7 cellular contexts compared by ENCODE assay signal in the genomic region with DNA sequence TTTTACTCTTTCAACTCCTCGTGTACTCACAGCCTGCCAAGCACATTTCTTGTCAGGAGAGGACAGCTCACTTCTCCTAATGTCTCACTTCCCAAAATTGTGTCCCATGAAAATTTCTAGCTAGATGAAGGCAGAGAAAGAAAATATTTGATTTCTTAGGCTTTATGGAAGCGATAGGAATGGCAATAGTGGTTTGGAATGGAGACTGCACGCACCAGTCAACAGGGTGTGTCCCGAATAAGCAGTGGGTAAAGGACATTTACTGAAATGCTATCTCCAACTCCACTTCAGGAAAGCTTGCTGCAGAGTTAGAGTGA. TPM values are rescaled to one million over a fixed set of nuclear protein-coding genes. Genes with fewer than 3 reads are reported as not detected.
DNase-seq lines count a peak whose midpoint lies in the region; ATAC-seq and TF ChIP-seq lines count a peak whose summit lies in the region.

No MANE protein-coding gene starts in this region.

- peak; percentile 2 for DNase-seq in activated CD8-positive, alpha-beta T cell treated with anti-CD3 and anti-CD28 coated beads for 36 hours
- no peak for DNase-seq in stimulated activated naive B cell treated with anti-CD40 and anti-IgM and Interleukin-4, amounts not matched to agents 10 μg/mL and 1 μg/mL and 100 μg/mL, for 72 hours
- DNase-seq in stimulated activated CD8-positive, alpha-beta memory T cell treated with anti-CD3 and anti-CD28 coated beads, Interleukin-4, amount 100 ng/mL, for 48 hours: no peak
- no peak for DNase-seq in stimulated activated CD4-positive, alpha-beta T cell treated with anti-CD3 and anti-CD28 coated beads, Interleukin-1b, Interleukin-23, amount 100 ng/mL, for 48 hours

- intact Hi-C loops in activated CD8-positive, alpha-beta T cell treated with anti-CD3 and anti-CD28 coated beads for 36 hours (cut with micrococcal nuclease): no loop called here

- H3K9ac ChIP-seq in iPS-18a (ENCODE audit: low read length): peak overlapping the region; percentile 59

- TF ChIP-seq CTCF in HEK293 (tag by site-specific recombination; IDR thresholded peaks at IDR 0.05): no peak
- no peak for TF ChIP-seq CTCF in activated CD8-positive, alpha-beta T cell treated with anti-CD3 and anti-CD28 coated beads for 36 hours (IDR thresholded peaks at IDR 0.05)

- H3K4me1 ChIP-seq in HEK293 (ENCODE audit: control insufficient read depth, insufficient read depth, low read length) (peaks cover 13% of the 10 kb centered on the region; the same call in 1 of the 2 replicates), iPS-18a (ENCODE audit: control insufficient read depth, low read depth, low read length) (peaks cover 4% of the 10 kb centered on the region)

- CTCF ChIA-PET in HEK293 (lab: Yijun Ruan, JAX): interaction anchor here (1.2 kb wide), 1 partner anchor 17 kb away, joined by 4 read pairs; no protein-coding TSS in a partner anchor
- CTCF ChIA-PET in activated CD8-positive, alpha-beta T cell treated with anti-CD3 and anti-CD28 coated beads for 36 hours (lab: Charles Lee): no interaction called here

- POLR2A ChIA-PET in HEK293 (lab: Yijun Ruan, JAX): interaction anchor here (1.0 to 2.0 kb wide), 7 partner anchors 20 to 182 kb away, joined by 3 to 7 read pairs (median 5); partner anchors contain the start of genes ZNF221, ZNF223, ZNF224 and ZNF45
- POLR2A ChIA-PET in activated CD8-positive, alpha-beta T cell treated with anti-CD3 and anti-CD28 coated beads for 36 hours (lab: Charles Lee): interaction anchor here (0.7 kb wide), 1 partner anchor 47 kb away, joined by 3 read pairs; no protein-coding TSS in a partner anchor

- H3K4me3 ChIP-seq in HEK293 (ENCODE audit: low read depth, low read length): peak overlapping the region; percentile 53
- H3K4me3 ChIP-seq in iPS-18a (ENCODE audit: low read length): peak overlapping the region; percentile 95

- H3K4me1 Mint-ChIP-seq in activated CD8-positive, alpha-beta T cell treated with anti-CD3 and anti-CD28 coated beads for 36 hours (ENCODE audit: low read depth): peaks cover 18% of the 10 kb centered on the region
- peaks cover 18 to 30% of the 10 kb centered on the region in 2 donors for H3K4me1 Mint-ChIP-seq in stimulated activated naive B cell treated with anti-CD40 and anti-IgM and Interleukin-4, amounts not matched to agents 10 μg/mL and 1 μg/mL and 100 μg/mL, for 72 hours

- peak overlapping the region; percentile 87 for H3K27ac Mint-ChIP-seq in activated CD8-positive, alpha-beta T cell treated with anti-CD3 and anti-CD28 coated beads for 36 hours
- peak overlapping the region; percentile 98 for H3K27ac Mint-ChIP-seq in stimulated activated naive B cell treated with anti-CD40 and anti-IgM and Interleukin-4, amounts not matched to agents 10 μg/mL and 1 μg/mL and 100 μg/mL, for 72 hours

- peak overlapping the region; percentile 89 for H3K4me3 Mint-ChIP-seq in activated CD8-positive, alpha-beta T cell treated with anti-CD3 and anti-CD28 coated beads for 36 hours
- peak overlapping the region; percentile 96 to 100 for H3K4me3 Mint-ChIP-seq in stimulated activated naive B cell treated with anti-CD40 and anti-IgM and Interleukin-4, amounts not matched to agents 10 μg/mL and 1 μg/mL and 100 μg/mL, for 72 hours

- H3K36me3 ChIP-seq in HEK293 (ENCODE audit: control insufficient read depth in 2 of 2, insufficient read depth in 1 of 2, low read length in 2 of 2) (peaks cover 33 to 36% of the 10 kb centered on the region in 2 experiments), iPS-18a (ENCODE audit: control insufficient read depth, low read depth, low read length) (peaks cover 24% of the 10 kb centered on the region)

- peak overlapping the region; percentile 9; the same call in 1 of the 2 replicates for H3K27ac ChIP-seq in HEK293 (ENCODE audit: extremely low read depth, low read depth, low read length)
- H3K27ac ChIP-seq in iPS-18a (ENCODE audit: low read length): peak overlapping the region; percentile 59

- H3K9me3 ChIP-seq in HEK293 (ENCODE audit: control insufficient read depth, insufficient read depth, low read depth, low read length): peaks cover 7% of the 10 kb centered on the region
- H3K9me3 ChIP-seq in iPS-18a (ENCODE audit: control insufficient read depth, low read depth, low read length): peaks cover 13% of the 10 kb centered on the region

- ATAC-seq in activated CD8-positive, alpha-beta T cell treated with anti-CD3 and anti-CD28 coated beads for 36 hours: no peak
- no peak for ATAC-seq in stimulated activated naive B cell treated with anti-CD40 and anti-IgM and Interleukin-4, amounts not matched to agents 10 μg/mL and 1 μg/mL and 100 μg/mL, for 72 hours (replicated peaks)
- no peak for ATAC-seq in HG02884 (IDR thresholded peaks at IDR 0.05; ENCODE audit: unreplicated experiment)

- peaks cover 36% of the 10 kb centered on the region for H3K9me3 Mint-ChIP-seq in activated CD8-positive, alpha-beta T cell treated with anti-CD3 and anti-CD28 coated beads for 36 hours
- peaks cover 23 to 31% of the 10 kb centered on the region in 2 donors for H3K9me3 Mint-ChIP-seq in stimulated activated naive B cell treated with anti-CD40 and anti-IgM and Interleukin-4, amounts not matched to agents 10 μg/mL and 1 μg/mL and 100 μg/mL, for 72 hours

- no peaks in the 10 kb centered on the region for H3K27me3 ChIP-seq in iPS-18a (ENCODE audit: control insufficient read depth, insufficient read depth, low read length)

- peaks cover 45% of the 10 kb centered on the region for H3K36me3 Mint-ChIP-seq in activated CD8-positive, alpha-beta T cell treated with anti-CD3 and anti-CD28 coated beads for 36 hours (ENCODE audit: low read depth)
- peaks cover 36 to 49% of the 10 kb centered on the region in 2 donors for H3K36me3 Mint-ChIP-seq in stimulated activated naive B cell treated with anti-CD40 and anti-IgM and Interleukin-4, amounts not matched to agents 10 μg/mL and 1 μg/mL and 100 μg/mL, for 72 hours

- peaks cover 2% of the 10 kb centered on the region for H3K27me3 Mint-ChIP-seq in activated CD8-positive, alpha-beta T cell treated with anti-CD3 and anti-CD28 coated beads for 36 hours
- H3K27me3 Mint-ChIP-seq in stimulated activated naive B cell treated with anti-CD40 and anti-IgM and Interleukin-4, amounts not matched to agents 10 μg/mL and 1 μg/mL and 100 μg/mL, for 72 hours: peaks cover 17 to 20% of the 10 kb centered on the region in 2 donors

TF ChIP-seq in HEK293, 187 proteins besides CTCF, POLR2A, EP300 and RAD21 (continues in another document):
- TF ChIP-seq ZNF394 (tag by site-specific recombination; IDR thresholded peaks at IDR 0.05; ENCODE audit: borderline replicate concordance): no peak
- peak; percentile 37; the same call in 1 of the 2 replicates for TF ChIP-seq ZNF133 (tag by site-specific recombination; IDR thresholded peaks at IDR 0.05)
- TF ChIP-seq SCRT2 (tag by site-specific recombination; IDR thresholded peaks at IDR 0.05): 0 out of 2 replicates have a peak, but pooled peaks have one; percentile 19
- peak; percentile 77; the same call in 1 of the 2 replicates for TF ChIP-seq ZNF626 (tag by site-specific recombination; IDR thresholded peaks at IDR 0.05)
- 0 out of 2 replicates have a peak, but pooled peaks have one; percentile 7 for TF ChIP-seq ZSCAN30 (tag by site-specific recombination; IDR thresholded peaks at IDR 0.05)
- no peak for TF ChIP-seq ZIC2 (tag by site-specific recombination; IDR thresholded peaks at IDR 0.05)
- TF ChIP-seq ZFP37 (tag by site-specific recombination; IDR thresholded peaks at IDR 0.05): 0 out of 2 replicates have a peak, but pooled peaks have one; percentile 3
- TF ChIP-seq HIC1 (tag by site-specific recombination; IDR thresholded peaks at IDR 0.05): no peak
- TF ChIP-seq RBAK (tag by site-specific recombination; IDR thresholded peaks at IDR 0.05): 0 out of 2 replicates have a peak, but pooled peaks have one; percentile 6

RNA-seq across cellular contexts. Expression of gene ZNF222, which starts 0.3 kb away (rescaled TPM):
- 1 to 10 TPM; 1.5 to 2.3 TPM for total RNA-seq in activated CD8-positive, alpha-beta T cell treated with anti-CD3 and anti-CD28 coated beads for 36 hours

RNA-seq across cellular contexts. Expression of gene ZNF230, which starts 22.1 kb away (rescaled TPM):
- total RNA-seq in activated CD8-positive, alpha-beta T cell treated with anti-CD3 and anti-CD28 coated beads for 36 hours: 1 to 10 TPM; 3.4 to 5.6 TPM

RNA-seq across cellular contexts. Expression of gene ZNF223, which starts 27.0 kb away (rescaled TPM):
- total RNA-seq in activated CD8-positive, alpha-beta T cell treated with anti-CD3 and anti-CD28 coated beads for 36 hours: 1 to 10 TPM in 1 of 2 experiments, under 1 TPM in 1; 0.67 to 2.2 TPM

RNA-seq across cellular contexts. Expression of gene ZNF155, which starts 40.9 kb away (rescaled TPM):
- total RNA-seq in activated CD8-positive, alpha-beta T cell treated with anti-CD3 and anti-CD28 coated beads for 36 hours: 1 to 10 TPM; 2.6 to 2.9 TPM

RNA-seq across cellular contexts. Expression of gene ZNF284, which starts 47.1 kb away (rescaled TPM):
- total RNA-seq in activated CD8-positive, alpha-beta T cell treated with anti-CD3 and anti-CD28 coated beads for 36 hours: 1 to 10 TPM; 1.7 to 1.9 TPM
